Comparison of ENCODE assay signal across 10 cellular contexts in genomic region chr19:17404015-17404414, GRCh38. TPM values are rescaled to one million over a fixed set of nuclear protein-coding genes. Genes with fewer than 3 reads are reported as not detected.
DNase-seq lines count a peak whose midpoint lies in the region; ATAC-seq and TF ChIP-seq lines count a peak whose summit lies in the region.
"Had no signal": no experiment of that assay in that cellular context is flagged by ENCODE, and none has a peak within 500 bp of the region (broad histone marks: within the 10 kb centered on the region; RNA-seq: fewer than 3 reads in every experiment).

No MANE protein-coding gene starts in this region.

- peaks cover 0 to 2% (median 0%) of the 10 kb centered on the region in 5 experiments for H3K9me3 Mint-ChIP-seq in brain

- peaks cover 33% of the 10 kb centered on the region for H3K36me3 ChIP-seq in BLaER1
- no peaks in the 10 kb centered on the region; the same call in 1 of the 2 replicates for H3K36me3 ChIP-seq in HUES48 (ENCODE audit: control insufficient read depth, insufficient read depth, low read length)
- no peaks in the 10 kb centered on the region for H3K36me3 ChIP-seq in muscle layer of duodenum (ENCODE audit: control insufficient read depth in 1 of 2, insufficient read depth in 2 of 2, low read length in 2 of 2)

- H3K9me3 ChIP-seq in BLaER1 (no peaks in the 10 kb centered on the region), HUES48 (ENCODE audit: control insufficient read depth, insufficient read depth, low read length) (no peaks in the 10 kb centered on the region), muscle layer of duodenum (ENCODE audit: control insufficient read depth in 1 of 2, low read length in 2 of 2) (no peaks in the 10 kb centered on the region)

- H3K4me2 ChIP-seq in BLaER1 = peak overlapping the region; percentile 95

- DNase-seq in SKM-1 (lab: John Stamatoyannopoulos, UW; ENCODE audit: unreplicated experiment) (no peak), AG08396 (ENCODE audit: low spot score) (no peak), dedifferentiated amniotic fluid mesenchymal stem cell (ENCODE audit: extremely low spot score) (no peak)
- DNase-seq: DMS79 treated with DMSO at 0.1 percent for 48 hours, occipital lobe had no signal

- no peaks in the 10 kb centered on the region for H3K36me3 Mint-ChIP-seq in brain

- ATAC-seq in HG03378 (IDR thresholded peaks at IDR 0.05; ENCODE audit: unreplicated experiment) = no peak

- H3K4me3 Mint-ChIP-seq in brain = peak overlapping the region; percentile 76 to 82 (median 78)

- H3K27ac ChIP-seq in BLaER1 = peak overlapping the region; percentile 82; the same call in 1 of the 2 replicates
- H3K27ac ChIP-seq in HUES48 (ENCODE audit: low read depth, low read length) = peak overlapping the region; percentile 95
- no peak overlapping the region for H3K27ac ChIP-seq in muscle layer of duodenum (ENCODE audit: low read length)

- no peaks in the 10 kb centered on the region for H3K27me3 ChIP-seq in BLaER1
- H3K27me3 ChIP-seq in HUES48 (ENCODE audit: control insufficient read depth, insufficient read depth, low read length) = no peaks in the 10 kb centered on the region
- no peaks in the 10 kb centered on the region for H3K27me3 ChIP-seq in muscle layer of duodenum (ENCODE audit: low read depth, low read length)

- H3K4me1 Mint-ChIP-seq in brain = peaks cover 27% of the 10 kb centered on the region

- H3K9ac ChIP-seq in BLaER1 (peak overlapping the region; percentile 76), HUES48 (ENCODE audit: low read depth, low read length) (peak overlapping the region; percentile 67)

- TF ChIP-seq CTCF in brain (conservative IDR thresholded peaks at IDR 0.05) = no peak

- peaks cover 56% of the 10 kb centered on the region for H3K4me1 ChIP-seq in BLaER1
- H3K4me1 ChIP-seq in HUES48 (ENCODE audit: control insufficient read depth, insufficient read depth, low read length) = peaks cover 8% of the 10 kb centered on the region; the same call in 1 of the 2 replicates
- H3K4me1 ChIP-seq in muscle layer of duodenum (ENCODE audit: control insufficient read depth in 1 of 2, insufficient read depth in 2 of 2, low read length in 2 of 2) = peaks cover 0 to 11% of the 10 kb centered on the region in 2 donors

- H4K20me1 ChIP-seq in BLaER1 = no peaks in the 10 kb centered on the region

- peak overlapping the region; percentile 69 for H3K4me3 ChIP-seq in BLaER1
- H3K4me3 ChIP-seq in HUES48 (ENCODE audit: low read depth, low read length) = peak overlapping the region; percentile 60
- peak overlapping the region; percentile 56 to 69 for H3K4me3 ChIP-seq in muscle layer of duodenum (ENCODE audit: low read depth in 1 of 2, low read length in 2 of 2)

- H3K27me3 Mint-ChIP-seq in brain = no peaks in the 10 kb centered on the region

- peak overlapping the region; percentile 41 to 91 (median 76) for H3K27ac Mint-ChIP-seq in brain

RNA-seq across cellular contexts. Expression of gene BST2, which starts 1.4 kb away (rescaled TPM):
- polyA plus RNA-seq in brain (ENCODE audit: insufficient read depth, low read depth, low replicate concordance) = 39.4 TPM

RNA-seq across cellular contexts. Expression of gene CCDC194, which starts 10.0 kb away (rescaled TPM):
- polyA plus RNA-seq in brain (ENCODE audit: insufficient read depth, low read depth, low replicate concordance) = not detected

RNA-seq across cellular contexts. Expression of gene MVB12A, which starts 15.8 kb away (rescaled TPM):
- 64.9 TPM for polyA plus RNA-seq in brain (ENCODE audit: insufficient read depth, low read depth, low replicate concordance)

RNA-seq across cellular contexts. Expression of gene PLVAP, which starts 26.9 kb away (rescaled TPM):
- polyA plus RNA-seq in brain (ENCODE audit: insufficient read depth, low read depth, low replicate concordance) = 35.9 TPM

RNA-seq across cellular contexts. Expression of gene TMEM221, which starts 44.5 kb away (rescaled TPM):
- polyA plus RNA-seq in brain (ENCODE audit: insufficient read depth, low read depth, low replicate concordance) = 1.3 TPM
